Comparison of ENCODE assay signal across 3 cellular contexts in the genomic region with DNA sequence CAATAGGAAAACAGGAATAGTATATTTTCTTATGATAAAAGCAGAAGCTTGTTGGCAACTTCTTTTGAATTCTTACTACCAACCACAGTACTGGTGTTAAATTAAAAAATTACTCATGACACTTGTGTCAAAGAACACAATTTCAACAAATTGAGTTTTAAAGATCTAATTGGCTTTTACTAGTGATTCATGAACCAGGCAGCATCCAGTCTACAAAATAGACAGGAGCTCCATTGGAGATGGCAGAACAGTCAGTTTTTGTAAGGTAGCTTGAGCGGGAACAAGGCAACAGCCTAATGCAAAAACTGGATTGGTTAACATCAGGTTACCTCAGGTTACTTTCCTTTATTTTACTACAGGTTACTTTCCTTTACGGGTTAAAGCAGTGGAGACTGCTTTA.
"Had no signal": no experiment of that assay in that cellular context is flagged by ENCODE, and none has a peak within 500 bp of the region (broad histone marks: within the 10 kb centered on the region; RNA-seq: fewer than 3 reads in every experiment).

No MANE protein-coding gene starts in this region.

- ATAC-seq: GM12878 had no signal

- H3K4me3 ChIP-seq: GM12878 had no signal

- DNase-seq: GDM1, GF-D8 had no signal
